Comparison of ENCODE assay signal across 8 cellular contexts in genomic region chr7:128455556-128456254, GRCh38. TPM values are rescaled to one million over a fixed set of nuclear protein-coding genes. Genes with fewer than 3 reads are reported as not detected.
DNase-seq lines count a peak whose midpoint lies in the region; ATAC-seq and TF ChIP-seq lines count a peak whose summit lies in the region.

Gene HILPDA (plus strand): TSS chr7:128455878. CDS start chr7:128457269, 1,391 bp downstream.

- TF ChIP-seq EP300 in transverse colon (IDR thresholded peaks at IDR 0.05; ENCODE audit: low read depth): no peak

- intact Hi-C loops in heart left ventricle (cut with DNase I): loop anchor here in 2 of 10 donors (5.0 to 10.0 kb wide), 2 partner anchors 51 to 108 kb away; partner anchors contain the start of gene IMPDH1 (in 1 of the 2)
- intact Hi-C loops in transverse colon (cut with DNase I; ENCODE audit: low total_unique reads): no loop called here

- H3K27me3 ChIP-seq in heart left ventricle (no peaks in the 10 kb centered on the region), transverse colon (no peaks in the 10 kb centered on the region)

- H3K4me1 ChIP-seq in heart left ventricle: peaks cover 7 to 49% (median 38%) of the 10 kb centered on the region in 12 donors
- H3K4me1 ChIP-seq in transverse colon: peaks cover 5 to 49% (median 39%) of the 10 kb centered on the region in 4 donors

- H3K27ac ChIP-seq in adipose tissue (ENCODE audit: low read depth, low read length) (peak within 1 kb of the TSS; percentile 92), heart left ventricle (peak within 1 kb of the TSS; percentile 86 to 99 (median 92)), transverse colon (peak within 1 kb of the TSS; percentile 88 to 93 (median 90))

- H3K4me3 ChIP-seq in heart left ventricle: peak within 1 kb of the TSS; percentile 54 to 93 (median 78)
- peak within 1 kb of the TSS; percentile 55 to 80 (median 66) for H3K4me3 ChIP-seq in transverse colon

- TF ChIP-seq CTCF in GM13976 (IDR thresholded peaks at IDR 0.05; ENCODE audit: borderline replicate concordance, control extremely low read depth, extremely low read depth, insufficient read depth, missing control alignments): no peak
- peak in 1 of 12 donors; percentile 15 for TF ChIP-seq CTCF in heart left ventricle (IDR thresholded peaks at IDR 0.05)
- no peak for TF ChIP-seq CTCF in transverse colon (IDR thresholded peaks at IDR 0.05)

- H3K36me3 ChIP-seq in heart left ventricle (peaks cover 0 to 7% (median 5%) of the 10 kb centered on the region in 9 donors), transverse colon (no peaks in the 10 kb centered on the region)

- 0 to 1% (median 0%) methylated on average over 55 to 63 of the region's 63 CpGs for WGBS in adipose tissue, 3 donors
- 0 to 2% (median 0%) methylated on average over 17 to 63 of the region's 63 CpGs for WGBS in heart left ventricle, 4 donors
- 1% methylated on average over 31 of the region's 63 CpGs; no CpG with 5 or more reads in 1 of the 2 donors for WGBS in transverse colon (ENCODE audit: low coverage in 1 of 2), 2 donors

- peak; percentile 98 for DNase-seq in GM13976 (ENCODE audit: low spot score)
- peak; percentile 37 for DNase-seq in NCI-H1436 treated with DMSO at 0.1 percent for 48 hours (lab: John Stamatoyannopoulos, UW)
- DNase-seq in T follicular helper cell (ENCODE audit: low read depth): peak; percentile 88
- DNase-seq in heart left ventricle: peak; percentile 93 to 98 (median 96)
- peak; percentile 82 for DNase-seq in pons (ENCODE audit: low spot score)
- DNase-seq in transverse colon: peak; percentile 95

- ATAC-seq in HG02852 (IDR thresholded peaks at IDR 0.05; ENCODE audit: unreplicated experiment) (peak; percentile 81), heart left ventricle (peak; percentile 83 to 95 (median 94))

- H3K9me3 ChIP-seq in heart left ventricle: no peaks in the 10 kb centered on the region
- H3K9me3 ChIP-seq in transverse colon: no peaks in the 10 kb centered on the region

- in situ Hi-C loops in GM13976 (cut with MboI; ENCODE audit: low sequenced_read_pairs, unreplicated experiment) (no loop called here), transverse colon (cut with MboI; ENCODE audit: low pct_ligation_motif_present in 1 of 4, low pct_unique_long_range_greater_than_20kb in 1 of 4, low sequenced_read_pairs in 3 of 4) (no loop called here)

- TF ChIP-seq POLR2A in heart left ventricle (IDR thresholded peaks at IDR 0.05) (peak in 1 of 2 donors; percentile 85), transverse colon (IDR thresholded peaks at IDR 0.05) (peak; percentile 82)

RNA-seq across cellular contexts. Expression of gene HILPDA, which starts in this region (rescaled TPM):
- 100 to 1,000 TPM in 1 of 3 donors, 10 to 100 TPM in 1, 1 to 10 TPM in 1; 9.0 to 136 (median 39.7) TPM for polyA plus RNA-seq in adipose tissue
- 10 to 100 TPM in 3 of 9 donors, 1 to 10 TPM in 6; 6.1 to 17.7 (median 7.7) TPM for total RNA-seq in heart left ventricle
- 1 to 10 TPM; 7.5 to 8.5 TPM for polyA plus RNA-seq in heart left ventricle
- total RNA-seq in transverse colon: 10 to 100 TPM in 1 of 4 donors, 1 to 10 TPM in 2, not detected in 1; 5.3 to 35.5 (median 5.9) TPM

Comparison
In these comparisons a context has a peak if more than half of its experiments do, and no peak if none do; other contexts are left out.
1. Peak in every context shown above with its lines: DNase-seq, ATAC-seq, H3K4me3 ChIP-seq and H3K27ac ChIP-seq.
2. DNase-seq: peak in every context shown above with its lines; median percentile 98 in GM13976; 96 in heart left ventricle; 95 in transverse colon; 88 in T follicular helper cell; 82 in pons; 37 in NCI-H1436 treated with DMSO at 0.1 percent for 48 hours.